Comparison of ENCODE assay signal across 23 cellular contexts in genomic region chr18:38313851-38314250, GRCh38.
"Had no signal": no experiment of that assay in that cellular context is flagged by ENCODE, and none has a peak within 500 bp of the region (broad histone marks: within the 10 kb centered on the region; RNA-seq: fewer than 3 reads in every experiment).

No MANE protein-coding gene starts in this region.

- ATAC-seq: esophagus mucosa; gastrocnemius medialis; heart right ventricle; left lung; lower lobe of right lung; naive thymus-derived CD4-positive, alpha-beta T cell; sciatic nerve; stimulated activated naive B cell treated with anti-CD40 and anti-IgM and Interleukin-4, amounts not matched to agents 10 μg/mL and 1 μg/mL and 100 μg/mL, for 72 hours; stimulated activated naive CD8-positive, alpha-beta T cell treated with anti-CD3 and anti-CD28 coated beads, Interleukin-15, amount 100 ng/mL, for 72 hours; upper lobe of right lung had no signal

- H3K4me3 Mint-ChIP-seq: memory B cell; naive thymus-derived CD4-positive, alpha-beta T cell; stimulated activated naive B cell treated with anti-CD40 and anti-IgM and Interleukin-4, amounts not matched to agents 10 μg/mL and 1 μg/mL and 100 μg/mL, for 72 hours; stimulated activated naive CD8-positive, alpha-beta T cell treated with anti-CD3 and anti-CD28 coated beads, Interleukin-15, amount 100 ng/mL, for 72 hours had no signal

- H3K27ac ChIP-seq: dorsolateral prefrontal cortex, gastrocnemius medialis, heart right ventricle, left lung, lower lobe of right lung, neutrophil, spleen, testis, tibial nerve, upper lobe of right lung, vagina had no signal

- H3K4me1 Mint-ChIP-seq: memory B cell; naive thymus-derived CD4-positive, alpha-beta T cell; stimulated activated naive B cell treated with anti-CD40 and anti-IgM and Interleukin-4, amounts not matched to agents 10 μg/mL and 1 μg/mL and 100 μg/mL, for 72 hours; stimulated activated naive CD8-positive, alpha-beta T cell treated with anti-CD3 and anti-CD28 coated beads, Interleukin-15, amount 100 ng/mL, for 72 hours had no signal

- H3K36me3 Mint-ChIP-seq: memory B cell; naive thymus-derived CD4-positive, alpha-beta T cell; stimulated activated naive B cell treated with anti-CD40 and anti-IgM and Interleukin-4, amounts not matched to agents 10 μg/mL and 1 μg/mL and 100 μg/mL, for 72 hours had no signal

- H3K36me3 ChIP-seq: gastrocnemius medialis, heart right ventricle, left lung, lower lobe of right lung, neutrophil, spleen, tibial nerve, upper lobe of right lung, vagina had no signal

- H3K4me1 ChIP-seq: gastrocnemius medialis, heart right ventricle, left lung, lower lobe of right lung, spleen, testis, tibial nerve, upper lobe of right lung, vagina had no signal

- H3K9me3 Mint-ChIP-seq: stimulated activated naive B cell treated with anti-CD40 and anti-IgM and Interleukin-4, amounts not matched to agents 10 μg/mL and 1 μg/mL and 100 μg/mL, for 72 hours had no signal

- DNase-seq: cortex of kidney; dorsolateral prefrontal cortex; effector CD8-positive, alpha-beta T cell; gastrocnemius medialis; heart right ventricle; islet precursor cell; left lung; lower lobe of right lung; naive thymus-derived CD4-positive, alpha-beta T cell; posterior cingulate gyrus; spleen; stimulated activated CD4-positive, alpha-beta T cell treated with anti-CD3 and anti-CD28 coated beads, Interleukin-2, amount 100 ng/mL, for 24 hours; stimulated activated CD4-positive, alpha-beta T cell treated with anti-CD3 and anti-CD28 coated beads, Interleukin-4, amount 100 ng/mL, for 4 hours; stimulated activated naive B cell treated with anti-CD40 and anti-IgM and Interleukin-4, amounts not matched to agents 10 μg/mL and 1 μg/mL and 100 μg/mL, for 72 hours; stimulated activated naive CD8-positive, alpha-beta T cell treated with anti-CD3 and anti-CD28 coated beads, Interleukin-15, amount 100 ng/mL, for 72 hours; testis; upper lobe of right lung had no signal

- H3K27me3 Mint-ChIP-seq: memory B cell; naive thymus-derived CD4-positive, alpha-beta T cell; stimulated activated naive B cell treated with anti-CD40 and anti-IgM and Interleukin-4, amounts not matched to agents 10 μg/mL and 1 μg/mL and 100 μg/mL, for 72 hours had no signal

- H3K9me3 ChIP-seq: gastrocnemius medialis, heart right ventricle, lower lobe of right lung, neutrophil, spleen, testis, tibial nerve, upper lobe of right lung, vagina had no signal

- H3K4me3 ChIP-seq: dorsolateral prefrontal cortex, gastrocnemius medialis, heart right ventricle, left lung, lower lobe of right lung, spleen, testis, tibial nerve, upper lobe of right lung, vagina had no signal

- H3K27me3 ChIP-seq: gastrocnemius medialis, heart right ventricle, left lung, neutrophil, spleen, testis, tibial nerve, upper lobe of right lung, vagina had no signal

- H3K27ac Mint-ChIP-seq: memory B cell; naive thymus-derived CD4-positive, alpha-beta T cell; stimulated activated naive B cell treated with anti-CD40 and anti-IgM and Interleukin-4, amounts not matched to agents 10 μg/mL and 1 μg/mL and 100 μg/mL, for 72 hours; stimulated activated naive CD8-positive, alpha-beta T cell treated with anti-CD3 and anti-CD28 coated beads, Interleukin-15, amount 100 ng/mL, for 72 hours had no signal
